ENCODE assay signal across 8 cellular contexts in the genomic region with DNA sequence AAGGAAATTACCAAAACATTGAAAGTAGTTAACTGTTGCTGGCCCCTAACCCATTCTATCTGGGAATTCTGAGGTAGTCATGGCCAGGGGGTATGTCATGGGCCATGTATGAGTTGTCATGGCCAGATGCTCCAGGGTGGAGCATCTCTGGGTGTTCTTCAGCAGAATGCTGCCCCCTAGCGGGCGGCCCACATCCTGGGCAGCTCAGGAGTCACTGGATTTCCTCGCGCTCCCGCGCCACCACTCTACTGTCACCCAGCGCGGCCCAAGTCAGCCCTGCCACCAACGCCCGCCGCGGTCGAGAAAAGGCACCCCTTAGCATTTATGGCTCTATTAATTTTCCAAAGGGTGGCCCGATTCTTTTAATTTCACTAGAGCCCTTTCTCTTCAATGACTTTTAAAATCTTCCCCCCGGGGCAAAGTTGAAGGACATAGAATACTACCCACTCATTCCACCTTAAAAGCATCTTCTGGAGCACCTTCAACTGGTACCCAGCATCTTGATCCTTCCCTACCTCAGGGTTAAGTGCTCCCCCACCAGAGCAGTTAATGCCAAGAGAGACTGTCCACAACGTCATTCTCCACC. TPM values are rescaled to one million over a fixed set of nuclear protein-coding genes. Genes with fewer than 3 reads are reported as not detected.
DNase-seq lines count a peak whose midpoint lies in the region; ATAC-seq, FAIRE-seq and TF ChIP-seq lines count a peak whose summit lies in the region.

No MANE protein-coding gene starts in this region.

- CTCF ChIA-PET in PC-9 (lab: Charles Lee), result interaction anchor here (0.7 kb wide), 1 partner anchor 805 kb away, joined by 19 read pairs; no protein-coding TSS in a partner anchor

- H3K4me1 ChIP-seq in PC-9 (replicated peaks; ENCODE audit: insufficient read depth), result no peaks in the 10 kb centered on the region
- peaks cover 21% of the 10 kb centered on the region for H3K4me1 ChIP-seq in left ventricle myocardium inferior

- no peak overlapping the region for H3K27ac ChIP-seq in PC-9
- no peak overlapping the region for H3K27ac ChIP-seq in left ventricle myocardium inferior (replicated peaks)

- DNase-seq in AG20443 (ENCODE audit: low spot score) (peak; percentile 71), PC-9 (peak; percentile 54 to 60), left ventricle myocardium inferior (peak; percentile 72), GM12892 (ENCODE audit: insufficient read length) (no peak)
- DNase-seq in activated naive CD4-positive, alpha-beta T cell (lab: John Stamatoyannopoulos, UW), result peak; percentile 7 to 41 (median 22)
- peak; percentile 72 for DNase-seq in stimulated activated CD4-positive, alpha-beta T cell treated with anti-CD3 and anti-CD28 coated beads, Interleukin-4, amount 100 ng/mL, for 24 hours

- no peak for FAIRE-seq in GM12892 (lab: Jason Lieb, UNC)

- no peak for TF ChIP-seq POLR2A in GM12892 (IDR thresholded peaks at IDR 0.05; ENCODE audit: low read depth, low read length)

- no peaks in the 10 kb centered on the region for H4K20me1 ChIP-seq in PC-9 (ENCODE audit: insufficient read depth)

- H3K4me2 ChIP-seq in PC-9, result no peak overlapping the region

- no peaks in the 10 kb centered on the region for H3K27me3 ChIP-seq in PC-9 (ENCODE audit: insufficient read depth, low read depth)
- H3K27me3 ChIP-seq in left ventricle myocardium inferior (ENCODE audit: low read depth), result no peaks in the 10 kb centered on the region

- no peaks in the 10 kb centered on the region for H3K9me2 ChIP-seq in PC-9 (ENCODE audit: insufficient read depth)

- TF ChIP-seq CTCF in PC-9 (conservative IDR thresholded peaks at IDR 0.05) (peak; percentile 95), left ventricle myocardium inferior (IDR thresholded peaks at IDR 0.05; ENCODE audit: borderline replicate concordance) (peak; percentile 76)

- peaks cover 5% of the 10 kb centered on the region; the same call in 1 of the 2 replicates for H3F3A ChIP-seq in PC-9 (ENCODE audit: insufficient read depth, low read depth)

- no TSS peak for BruUV-seq in PC-9 (replicated peaks; lab: Mats Ljungman, UMichigan)

- intact Hi-C loops in PC-9 (cut with micrococcal nuclease; ENCODE audit: unreplicated experiment) (no loop called here), left ventricle myocardium inferior (cut with micrococcal nuclease) (loop anchor here (5.0 kb wide), 1 partner anchor 237 kb away; no protein-coding TSS in a partner anchor)

- no peaks in the 10 kb centered on the region for H3K9me3 ChIP-seq in PC-9 (ENCODE audit: insufficient read depth, low read depth)
- H3K9me3 ChIP-seq in left ventricle myocardium inferior (replicated peaks), result no peaks in the 10 kb centered on the region

- POLR2A ChIA-PET in PC-9 (lab: Charles Lee; ENCODE audit: unreplicated experiment), result no interaction called here

- no peaks in the 10 kb centered on the region for H3K79me2 ChIP-seq in PC-9 (ENCODE audit: low read depth)

- no peak overlapping the region for H2AFZ ChIP-seq in PC-9

- H3K36me3 ChIP-seq in PC-9 (ENCODE audit: low read depth) (no peaks in the 10 kb centered on the region), left ventricle myocardium inferior (no peaks in the 10 kb centered on the region)

- ATAC-seq in GM19043 (IDR thresholded peaks at IDR 0.05; ENCODE audit: low read depth, unreplicated experiment), result peak; percentile 89
- ATAC-seq in HG03139 (IDR thresholded peaks at IDR 0.05; ENCODE audit: unreplicated experiment), result peak; percentile 87

- no peak overlapping the region for H3K4me3 ChIP-seq in PC-9
- H3K4me3 ChIP-seq in left ventricle myocardium inferior, result no peak overlapping the region

RNA-seq across cellular contexts. Expression of gene PKDCC, which starts 41.6 kb away (rescaled TPM):
- 3.9 and 5.5 TPM in 2 replicates for total RNA-seq in PC-9 (2021)
- total RNA-seq in left ventricle myocardium inferior, result 88.7 TPM
- 1.8 TPM for polyA plus RNA-seq in GM12892 (2012; ENCODE audit: missing spikeins)

Comparison
In these comparisons a context has a peak if more than half of its experiments do, and no peak if none do; other contexts are left out.
1. RNA of gene PKDCC, which starts 41.6 kb away (total RNA-seq): 88.7 TPM in left ventricle myocardium inferior (single experiment); 3.9 to 5.5 TPM in PC-9; every median in the first group is over 10 times any median in the second.